ENCODE assay signal across 8 cellular contexts in genomic region chrX:71181558-71181909, GRCh38. TPM values are rescaled to one million over a fixed set of nuclear protein-coding genes. Genes with fewer than 3 reads are reported as not detected.
DNase-seq lines count a peak whose midpoint lies in the region; ATAC-seq lines count a peak whose summit lies in the region.

No MANE protein-coding gene starts in this region.

- peak overlapping the region; percentile 93 for H4K91ac ChIP-seq in trophoblast cell (ENCODE audit: low read depth, low read length)

- H3K14ac ChIP-seq in trophoblast cell (ENCODE audit: low read length) = peak overlapping the region; percentile 93

- peak overlapping the region; percentile 94 to 99 (median 98) for H3K27ac Mint-ChIP-seq in CD4-positive, alpha-beta memory T cell

- peaks cover 5 to 23% (median 16%) of the 10 kb centered on the region in 4 donors for H3K4me1 Mint-ChIP-seq in CD4-positive, alpha-beta memory T cell

- peak overlapping the region; percentile 96 for H4K12ac ChIP-seq in trophoblast cell (ENCODE audit: low read depth, low read length)

- peak overlapping the region; percentile 60 for H2BK120ac ChIP-seq in trophoblast cell (ENCODE audit: insufficient read depth, low read length, poor library complexity)

- no peak overlapping the region for H3K23ac ChIP-seq in trophoblast cell (ENCODE audit: low read length)

- peaks cover 8% of the 10 kb centered on the region for H3K4me1 ChIP-seq in CD4-positive, alpha-beta memory T cell (ENCODE audit: insufficient read depth, low read length)
- H3K4me1 ChIP-seq in HUES6 (ENCODE audit: control insufficient read depth, insufficient read depth, low read length) (peaks cover 24% of the 10 kb centered on the region), trophoblast cell (ENCODE audit: control insufficient read depth in 1 of 2, insufficient read depth in 2 of 2, low read length in 2 of 2) (peaks cover 4 to 11% of the 10 kb centered on the region in 2 experiments)

- peaks cover 0 to 21% of the 10 kb centered on the region in 2 donors for H3K36me3 Mint-ChIP-seq in CD4-positive, alpha-beta memory T cell

- CTCF ChIA-PET in CD4-positive, alpha-beta memory T cell (lab: Charles Lee; ENCODE audit: partially characterized antibody) = interaction anchor here (1.0 to 4.9 kb wide), 7 partner anchors 15 to 211 kb away, joined by 3 to 31 read pairs (median 6); partner anchors contain the start of gene NONO

- H2AK5ac ChIP-seq in trophoblast cell (ENCODE audit: low read length) = peak overlapping the region; percentile 69

- no CpG with 5 or more reads among the region's 10 CpGs for WGBS in trophoblast cell (ENCODE audit: extremely low coverage, insufficient coverage, insufficient read length)

- peaks cover 11% of the 10 kb centered on the region for H3K79me1 ChIP-seq in trophoblast cell (ENCODE audit: low read length)

- H3K4me2 ChIP-seq in trophoblast cell (ENCODE audit: low read length) = peak overlapping the region; percentile 71

- peaks cover 2% of the 10 kb centered on the region for H3K79me2 ChIP-seq in trophoblast cell (ENCODE audit: control insufficient read depth, insufficient read depth, low read length, poor library complexity)

- no peaks in the 10 kb centered on the region for H3K9me3 Mint-ChIP-seq in CD4-positive, alpha-beta memory T cell

- H3K9ac ChIP-seq in HUES6 (ENCODE audit: low read length) (peak overlapping the region; percentile 92), trophoblast cell (ENCODE audit: low read length) (no peak overlapping the region)

- H2BK5ac ChIP-seq in trophoblast cell (ENCODE audit: low read depth, low read length, poor library complexity) = peak overlapping the region; percentile 68

- peak overlapping the region; percentile 78 for H3K18ac ChIP-seq in trophoblast cell (ENCODE audit: low read length)

- H3K27me3 Mint-ChIP-seq in CD4-positive, alpha-beta memory T cell = no peaks in the 10 kb centered on the region

- peak overlapping the region; percentile 85 for H3K27ac ChIP-seq in CD4-positive, alpha-beta memory T cell (ENCODE audit: low read depth, low read length)
- H3K27ac ChIP-seq in HUES6 (ENCODE audit: low read depth, low read length) (peak overlapping the region; percentile 95), trophoblast cell (ENCODE audit: low read depth, low read length) (peak overlapping the region; percentile 11)

- H3K4me3 ChIP-seq in CD4-positive, alpha-beta memory T cell (ENCODE audit: low read length in 2 of 2) = peak overlapping the region; percentile 67 to 81
- H3K4me3 ChIP-seq in HUES6 (ENCODE audit: low read depth, low read length) = peak overlapping the region; percentile 60
- no peak overlapping the region for H3K4me3 ChIP-seq in trophoblast cell (ENCODE audit: low read depth, low read length)

- peak in 1 of 5 donors; percentile 70 for DNase-seq in CD4-positive, alpha-beta memory T cell
- peak; percentile 29 for DNase-seq in activated CD8-positive, alpha-beta memory T cell treated with anti-CD3 and anti-CD28 coated beads, Interleukin-2, amount 50 U/mL, for 4 hours
- DNase-seq in trophoblast cell (no peak), NAMALWA (ENCODE audit: low spot score) (no peak), hippocampal formation (lab: John Stamatoyannopoulos, UW) (no peak)

- H3K9me3 ChIP-seq in CD4-positive, alpha-beta memory T cell (ENCODE audit: control insufficient read depth in 1 of 2, low read length in 2 of 2) = no peaks in the 10 kb centered on the region
- H3K9me3 ChIP-seq in HUES6 (ENCODE audit: control insufficient read depth, insufficient read depth, low read depth, low read length) = peaks cover 3% of the 10 kb centered on the region; the same call in 1 of the 2 replicates
- H3K9me3 ChIP-seq in trophoblast cell (ENCODE audit: insufficient read depth, low read depth, low read length) = no peaks in the 10 kb centered on the region

- POLR2A ChIA-PET in CD4-positive, alpha-beta memory T cell (lab: Charles Lee; ENCODE audit: partially characterized antibody) = interaction anchor here (0.6 to 4.0 kb wide), 16 partner anchors 9 to 730 kb away, joined by 3 to 67 read pairs (median 7); partner anchors contain the start of genes FOXO4, IL2RG, MED12 and NONO

- H2AFZ ChIP-seq in trophoblast cell (ENCODE audit: insufficient read depth, low read length, poor library complexity) = no peak overlapping the region

- no peaks in the 10 kb centered on the region for H3K36me3 ChIP-seq in CD4-positive, alpha-beta memory T cell (ENCODE audit: insufficient read depth, low read length)
- H3K36me3 ChIP-seq in HUES6 (ENCODE audit: control insufficient read depth, insufficient read depth, low read length) (no peaks in the 10 kb centered on the region), trophoblast cell (ENCODE audit: control insufficient read depth in 1 of 2, insufficient read depth in 2 of 2, low read length in 2 of 2) (no peaks in the 10 kb centered on the region)

- peak overlapping the region; percentile 31 for H2BK12ac ChIP-seq in trophoblast cell (ENCODE audit: low read length)

- peak overlapping the region; percentile 97 for H4K8ac ChIP-seq in trophoblast cell (ENCODE audit: low read depth, low read length)

- H3K4ac ChIP-seq in trophoblast cell (ENCODE audit: low read depth, low read length) = no peak overlapping the region

- intact Hi-C loops in CD4-positive, alpha-beta memory T cell (cut with micrococcal nuclease) = loop anchor here (1.0 to 5.0 kb wide), 3 partner anchors 69 to 185 kb away; partner anchors contain the start of genes IL2RG, SNX12 and TAF1

- peak overlapping the region; percentile 91 to 98 (median 94) for H3K4me3 Mint-ChIP-seq in CD4-positive, alpha-beta memory T cell

- ATAC-seq in GM21381 (IDR thresholded peaks at IDR 0.05; ENCODE audit: unreplicated experiment) = peak; percentile 39
- peak; percentile 36 for ATAC-seq in esophagus mucosa

- H3K27me3 ChIP-seq in CD4-positive, alpha-beta memory T cell (ENCODE audit: insufficient read depth, low read length) = no peaks in the 10 kb centered on the region
- H3K27me3 ChIP-seq in HUES6 (ENCODE audit: control insufficient read depth, insufficient read depth, low read length) = no peaks in the 10 kb centered on the region
- H3K27me3 ChIP-seq in trophoblast cell (ENCODE audit: insufficient read depth, low read length) = no peaks in the 10 kb centered on the region

RNA-seq across cellular contexts. Expression of gene NLGN3, which starts 36.9 kb away (rescaled TPM):
- 1 to 10 TPM; 2.2 to 2.3 TPM for total RNA-seq in CD4-positive, alpha-beta memory T cell
- under 1 TPM; 0.21 to 0.25 TPM for polyA plus RNA-seq in CD4-positive, alpha-beta memory T cell
- total RNA-seq in esophagus mucosa = 0.08 TPM
- polyA plus RNA-seq in trophoblast cell (2013) = 0.83 and 0.90 TPM in 2 replicates

RNA-seq across cellular contexts. Expression of gene GJB1, which starts 41.5 kb away (rescaled TPM):
- total RNA-seq in CD4-positive, alpha-beta memory T cell = not detected
- not detected for polyA plus RNA-seq in CD4-positive, alpha-beta memory T cell
- 0.12 TPM for total RNA-seq in esophagus mucosa
- polyA plus RNA-seq in trophoblast cell (2013) = not detected in 2 replicates

Comparison
In these comparisons a context has a peak if more than half of its experiments do, and no peak if none do; other contexts are left out.
1. H3K27ac ChIP-seq: peak in every context shown above with its lines; median percentile 95 in HUES6; 85 in CD4-positive, alpha-beta memory T cell; 11 in trophoblast cell.